ENCODE assay signal across 29 cellular contexts in genomic region chrX:12327836-12328235, GRCh38.
"Had no signal": no experiment of that assay in that cellular context is flagged by ENCODE, and none has a peak within 500 bp of the region (broad histone marks: within the 10 kb centered on the region; RNA-seq: fewer than 3 reads in every experiment).

No MANE protein-coding gene starts in this region.

- DNase-seq: activated CD4-positive, alpha-beta memory T cell treated with anti-CD3 and anti-CD28 coated beads, Interleukin-2, amount 10 ng/mL, durations not matched to agents 7 days and 5 days; activated CD4-positive, alpha-beta T cell treated with anti-CD3 and anti-CD28 coated beads, Interleukin-2, amount 10 ng/mL, durations not matched to agents 24 days and 14 days; activated naive CD8-positive, alpha-beta T cell treated with anti-CD3 and anti-CD28 coated beads, Interleukin-2, amount 50 U/mL, for 24 hours; activated T-cell treated with anti-CD3 and anti-CD28 coated beads, Interleukin-2, amount 50 U/mL, for 48 hours; cerebellar nuclear complex; colonic mucosa; dorsolateral prefrontal cortex; effector memory CD4-positive, alpha-beta T cell; head of caudate nucleus; hippocampal formation; left cardiac atrium; left ventricle myocardium superior; naive B cell; ovary; right lobe of liver; stimulated activated CD4-positive, alpha-beta T cell treated with anti-CD3 and anti-CD28 coated beads, Interleukin-4, amount 100 ng/mL, for 4 hours; stimulated activated CD8-positive, alpha-beta memory T cell treated with anti-CD3 and anti-CD28 coated beads, Interleukin-4, amount 100 ng/mL, for 48 hours; stimulated activated naive CD8-positive, alpha-beta T cell treated with anti-CD3 and anti-CD28 coated beads, Interleukin-15, amount 100 ng/mL, for 72 hours; substantia nigra; T-helper 9 cell; upper lobe of left lung; WERI-Rb-1 had no signal

- FAIRE-seq: keratinocyte, TTC549 had no signal

- ATAC-seq: activated CD4-positive, CD25-positive, alpha-beta regulatory T cell treated with anti-CD3 and anti-CD28 coated beads, Interleukin-2, amount 50 U/mL, for 24 hours; activated naive CD8-positive, alpha-beta T cell treated with anti-CD3 and anti-CD28 coated beads, Interleukin-2, amount 50 U/mL, for 24 hours; left cardiac atrium; left ventricle myocardium superior; right lobe of liver; stimulated activated memory B cell treated with anti-CD40 and anti-IgM and Interleukin-4, amounts not matched to agents 10 μg/mL and 1 μg/mL and 100 μg/mL, for 72 hours; stimulated activated naive CD8-positive, alpha-beta T cell treated with anti-CD3 and anti-CD28 coated beads, Interleukin-15, amount 100 ng/mL, for 72 hours had no signal

- H3K27me3 ChIP-seq: cardiac muscle cell, colonic mucosa, ovary, right lobe of liver, upper lobe of left lung, vagina had no signal

- H3K4me1 ChIP-seq: colonic mucosa, right lobe of liver, upper lobe of left lung, vagina had no signal

- H3K9me3 ChIP-seq: colonic mucosa, ovary, right lobe of liver, upper lobe of left lung, vagina had no signal

- H3K27ac ChIP-seq: cardiac muscle cell, colonic mucosa, dorsolateral prefrontal cortex, ovary, right lobe of liver, skin epidermis, upper lobe of left lung, vagina, WERI-Rb-1 had no signal

- H3K4me3 ChIP-seq: cardiac muscle cell, colonic mucosa, dorsolateral prefrontal cortex, ovary, right lobe of liver, skin epidermis, upper lobe of left lung, vagina had no signal

- H3K36me3 ChIP-seq: cardiac muscle cell, colonic mucosa, ovary, right lobe of liver, upper lobe of left lung, vagina, WERI-Rb-1 had no signal
